ENCODE assay signal across 8 cellular contexts in genomic region chr17:1379930-1380313, GRCh38. TPM values are rescaled to one million over a fixed set of nuclear protein-coding genes. Genes with fewer than 3 reads are reported as not detected.
DNase-seq lines count a peak whose midpoint lies in the region; ATAC-seq lines count a peak whose summit lies in the region.

No MANE protein-coding gene starts in this region.

- peak overlapping the region; percentile 45 for H3K27ac Mint-ChIP-seq in activated CD4-positive, alpha-beta memory T cell treated with anti-CD3 and anti-CD28 coated beads, Interleukin-2, amount 10 ng/mL, durations not matched to agents 7 days and 5 days

- H3K27me3 Mint-ChIP-seq in activated CD4-positive, alpha-beta memory T cell treated with anti-CD3 and anti-CD28 coated beads, Interleukin-2, amount 10 ng/mL, durations not matched to agents 7 days and 5 days, result no peaks in the 10 kb centered on the region

- H3K4me3 Mint-ChIP-seq in activated CD4-positive, alpha-beta memory T cell treated with anti-CD3 and anti-CD28 coated beads, Interleukin-2, amount 10 ng/mL, durations not matched to agents 7 days and 5 days, result no peak overlapping the region

- peak overlapping the region; percentile 67 for H3K27ac ChIP-seq in subcutaneous abdominal adipose tissue (ENCODE audit: low read depth, low read length)

- no peaks in the 10 kb centered on the region for H3K9me3 ChIP-seq in subcutaneous abdominal adipose tissue (ENCODE audit: control insufficient read depth in 5 of 5, low read length in 5 of 5)

- H3K4me1 Mint-ChIP-seq in activated CD4-positive, alpha-beta memory T cell treated with anti-CD3 and anti-CD28 coated beads, Interleukin-2, amount 10 ng/mL, durations not matched to agents 7 days and 5 days, result peaks cover 68% of the 10 kb centered on the region

- no peaks in the 10 kb centered on the region for H3K27me3 ChIP-seq in subcutaneous abdominal adipose tissue (ENCODE audit: control insufficient read depth in 5 of 5, insufficient read depth in 4 of 5, low read length in 5 of 5)

- peaks cover 16% of the 10 kb centered on the region for H3K36me3 Mint-ChIP-seq in activated CD4-positive, alpha-beta memory T cell treated with anti-CD3 and anti-CD28 coated beads, Interleukin-2, amount 10 ng/mL, durations not matched to agents 7 days and 5 days (ENCODE audit: low read depth)

- peaks cover 10 to 88% (median 77%) of the 10 kb centered on the region in 5 donors for H3K4me1 ChIP-seq in subcutaneous abdominal adipose tissue (ENCODE audit: control insufficient read depth in 5 of 5, insufficient read depth in 5 of 5, low read length in 5 of 5)

- CTCF ChIA-PET in activated CD4-positive, alpha-beta memory T cell treated with anti-CD3 and anti-CD28 coated beads, Interleukin-2, amount 10 ng/mL, durations not matched to agents 7 days and 5 days (lab: Charles Lee), result interaction anchor here (0.7 to 6.3 kb wide), 3 partner anchors 14 to 194 kb away, joined by 4 to 54 read pairs (median 11); no protein-coding TSS in a partner anchor

- no peak overlapping the region for H3K9ac ChIP-seq in subcutaneous abdominal adipose tissue (ENCODE audit: low read length in 5 of 5)

- peaks cover 0 to 2% (median 0%) of the 10 kb centered on the region in 5 donors for H3K36me3 ChIP-seq in subcutaneous abdominal adipose tissue (ENCODE audit: control insufficient read depth in 5 of 5, insufficient read depth in 5 of 5, low read length in 5 of 5)

- H3K9me3 Mint-ChIP-seq in activated CD4-positive, alpha-beta memory T cell treated with anti-CD3 and anti-CD28 coated beads, Interleukin-2, amount 10 ng/mL, durations not matched to agents 7 days and 5 days, result no peaks in the 10 kb centered on the region

- POLR2A ChIA-PET in activated CD4-positive, alpha-beta memory T cell treated with anti-CD3 and anti-CD28 coated beads, Interleukin-2, amount 10 ng/mL, durations not matched to agents 7 days and 5 days (lab: Charles Lee), result interaction anchor here (0.9 to 2.4 kb wide), 6 partner anchors 8 to 136 kb away, joined by 3 to 8 read pairs (median 4); partner anchors contain the start of gene YWHAE

- DNase-seq in activated effector memory CD4-positive, alpha-beta T cell treated with anti-CD3 and anti-CD28 coated beads, Interleukin-2, amount 50 U/mL, for 16 hours, result peak; percentile 77
- no peak for DNase-seq in activated effector memory CD4-positive, alpha-beta T cell treated with Interleukin-2 at 50 U/mL for 16 hours
- DNase-seq in activated CD4-positive, alpha-beta memory T cell treated with anti-CD3 and anti-CD28 coated beads, Interleukin-2, amount 10 ng/mL, durations not matched to agents 7 days and 5 days, result peak; percentile 34
- DNase-seq in foreskin melanocyte (peak; percentile 80), NCI-H2081 (lab: John Stamatoyannopoulos, UW) (no peak)

- ATAC-seq in GM18511 (IDR thresholded peaks at IDR 0.05; ENCODE audit: unreplicated experiment) (no peak), GM21717 (IDR thresholded peaks at IDR 0.05; ENCODE audit: unreplicated experiment) (no peak)

- no peak overlapping the region for H3K4me3 ChIP-seq in subcutaneous abdominal adipose tissue (ENCODE audit: low read depth in 1 of 5, low read length in 5 of 5)

RNA-seq across cellular contexts. Expression of gene YWHAE, which starts 20.1 kb away (rescaled TPM):
- total RNA-seq in activated CD4-positive, alpha-beta memory T cell treated with anti-CD3 and anti-CD28 coated beads, Interleukin-2, amount 10 ng/mL, durations not matched to agents 7 days and 5 days, result 100 to 1,000 TPM; 352 to 374 TPM

Comparison
In these comparisons a context has a peak if more than half of its experiments do, and no peak if none do; other contexts are left out.
1. DNase-seq: peak in activated effector memory CD4-positive, alpha-beta T cell treated with anti-CD3 and anti-CD28 coated beads, Interleukin-2, amount 50 U/mL, for 16 hours (single experiment), activated CD4-positive, alpha-beta memory T cell treated with anti-CD3 and anti-CD28 coated beads, Interleukin-2, amount 10 ng/mL, durations not matched to agents 7 days and 5 days (single experiment) and foreskin melanocyte (single experiment); none in activated effector memory CD4-positive, alpha-beta T cell treated with Interleukin-2 at 50 U/mL for 16 hours (single experiment) and NCI-H2081 (0 of 2).